Comparison of ENCODE assay signal across 23 cellular contexts in the genomic region with DNA sequence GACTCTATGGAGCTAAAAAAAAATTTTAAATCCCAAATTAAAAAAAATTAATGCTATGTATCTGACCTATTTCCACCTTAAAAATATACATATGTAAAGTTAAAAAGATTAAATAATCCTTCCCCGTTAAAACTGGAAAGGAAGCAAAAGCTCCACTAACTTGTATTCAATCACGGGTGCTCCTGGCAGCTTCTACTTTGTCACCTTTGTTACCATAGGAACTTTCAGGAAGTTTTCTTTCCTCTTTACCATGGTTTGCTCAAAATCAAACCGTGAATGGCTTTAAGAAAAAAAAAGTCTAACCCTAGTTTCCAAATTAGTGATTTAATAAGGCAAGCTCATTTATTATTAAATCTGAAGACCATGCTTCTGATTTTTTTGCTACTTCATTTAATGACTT. TPM values are rescaled to one million over a fixed set of nuclear protein-coding genes. Genes with fewer than 3 reads are reported as not detected.
"Had no signal": no experiment of that assay in that cellular context is flagged by ENCODE, and none has a peak within 500 bp of the region (broad histone marks: within the 10 kb centered on the region; RNA-seq: fewer than 3 reads in every experiment).

No MANE protein-coding gene starts in this region.

- H3K9me3 ChIP-seq: body of pancreas, right atrium auricular region, upper lobe of right lung had no signal

- H3K27me3 ChIP-seq: body of pancreas, right atrium auricular region, upper lobe of right lung had no signal

- H3K4me3 ChIP-seq: body of pancreas, lung, right atrium auricular region, upper lobe of right lung had no signal

- H3K9me3 Mint-ChIP-seq: activated B cell treated with CpG ODN at 0.5 μM for 24 hours; activated CD4-positive, alpha-beta T cell treated with anti-CD3 and anti-CD28 coated beads, Interleukin-2, amount 10 ng/mL, durations not matched to agents 7 days and 5 days; activated naive CD8-positive, alpha-beta T cell treated with anti-CD3 and anti-CD28 coated beads, Interleukin-2, amount 10 ng/mL, durations not matched to agents 7 days and 5 days; activated T-cell treated with anti-CD3 and anti-CD28 coated beads, Interleukin-2, amount 50 U/mL, for 24 hours; activated T-helper 2 cell treated with anti-CD3 and anti-CD28 coated beads, Interferon-gamma antibody, Interleukin-2, Interleukin-4, amounts not matched to agents 10 μg/mL and 5 μg/mL and 100 μg/mL, durations not matched to agents 14 hours and 24 hours and 36 hours; stimulated activated effector memory CD8-positive, alpha-beta T cell treated with anti-CD3 and anti-CD28 coated beads, Interleukin-12 subunit alpha, Interleukin-12 subunit beta, amount 100 ng/mL, for 72 hours; T-helper 2 cell treated with Interferon-gamma antibody and Interleukin-4, amounts not matched to agents 5 μg/mL and 100 μg/mL, for 36 hours had no signal

- ATAC-seq: activated CD8-positive, alpha-beta T cell treated with anti-CD3 and anti-CD28 coated beads, Interleukin-2, amount 10 ng/mL, durations not matched to agents 7 days and 5 days; body of pancreas; left lobe of liver; stimulated activated effector memory CD8-positive, alpha-beta T cell treated with anti-CD3 and anti-CD28 coated beads, Interleukin-12 subunit alpha, Interleukin-12 subunit beta, amount 100 ng/mL, for 72 hours; upper lobe of right lung had no signal

- H3K36me3 ChIP-seq: right atrium auricular region, upper lobe of right lung had no signal

- FAIRE-seq: colon had no signal

- H3K27me3 Mint-ChIP-seq: activated B cell treated with CpG ODN at 0.5 μM for 24 hours; activated CD4-positive, alpha-beta T cell treated with anti-CD3 and anti-CD28 coated beads, Interleukin-2, amount 10 ng/mL, durations not matched to agents 7 days and 5 days; activated naive CD8-positive, alpha-beta T cell treated with anti-CD3 and anti-CD28 coated beads, Interleukin-2, amount 10 ng/mL, durations not matched to agents 7 days and 5 days; activated T-cell treated with anti-CD3 and anti-CD28 coated beads, Interleukin-2, amount 50 U/mL, for 24 hours; progenitor cell of endocrine pancreas had no signal

- DNase-seq: activated B cell treated with CpG ODN at 0.5 μM for 24 hours; activated CD4-positive, alpha-beta T cell treated with anti-CD3 and anti-CD28 coated beads, Interleukin-2, amount 10 ng/mL, durations not matched to agents 7 days and 5 days; activated CD8-positive, alpha-beta T cell treated with anti-CD3 and anti-CD28 coated beads, Interleukin-2, amount 10 ng/mL, durations not matched to agents 7 days and 5 days; activated naive CD4-positive, alpha-beta T cell treated with Interleukin-2 at 50 U/mL for 16 hours; activated naive CD8-positive, alpha-beta T cell treated with anti-CD3 and anti-CD28 coated beads, Interleukin-2, amount 10 ng/mL, durations not matched to agents 7 days and 5 days; activated T-cell treated with anti-CD3 and anti-CD28 coated beads, Interleukin-2, amount 50 U/mL, for 24 hours; amygdala; central memory CD4-positive, alpha-beta T cell; foreskin fibroblast; hypothalamus; islet precursor cell; occipital lobe; stimulated activated CD4-positive, alpha-beta T cell treated with anti-CD3 and anti-CD28 coated beads, Interleukin-4, amount 100 ng/mL, for 24 hours; upper lobe of right lung had no signal

- H3K4me3 Mint-ChIP-seq: activated B cell treated with CpG ODN at 0.5 μM for 24 hours; activated CD4-positive, alpha-beta T cell treated with anti-CD3 and anti-CD28 coated beads, Interleukin-2, amount 10 ng/mL, durations not matched to agents 7 days and 5 days; activated CD8-positive, alpha-beta T cell treated with anti-CD3 and anti-CD28 coated beads, Interleukin-2, amount 10 ng/mL, durations not matched to agents 7 days and 5 days; activated naive CD8-positive, alpha-beta T cell treated with anti-CD3 and anti-CD28 coated beads, Interleukin-2, amount 10 ng/mL, durations not matched to agents 7 days and 5 days; activated T-cell treated with anti-CD3 and anti-CD28 coated beads, Interleukin-2, amount 50 U/mL, for 24 hours; stimulated activated effector memory CD8-positive, alpha-beta T cell treated with anti-CD3 and anti-CD28 coated beads, Interleukin-12 subunit alpha, Interleukin-12 subunit beta, amount 100 ng/mL, for 72 hours; T-helper 2 cell treated with Interferon-gamma antibody and Interleukin-4, amounts not matched to agents 5 μg/mL and 100 μg/mL, for 36 hours had no signal

- H3K27ac ChIP-seq: body of pancreas, right atrium auricular region, upper lobe of right lung had no signal

- H3K27ac Mint-ChIP-seq: activated B cell treated with CpG ODN at 0.5 μM for 24 hours; activated CD4-positive, alpha-beta T cell treated with anti-CD3 and anti-CD28 coated beads, Interleukin-2, amount 10 ng/mL, durations not matched to agents 7 days and 5 days; activated CD8-positive, alpha-beta T cell treated with anti-CD3 and anti-CD28 coated beads, Interleukin-2, amount 10 ng/mL, durations not matched to agents 7 days and 5 days; activated naive CD8-positive, alpha-beta T cell treated with anti-CD3 and anti-CD28 coated beads, Interleukin-2, amount 10 ng/mL, durations not matched to agents 7 days and 5 days; activated T-cell treated with anti-CD3 and anti-CD28 coated beads, Interleukin-2, amount 50 U/mL, for 24 hours; activated T-helper 2 cell treated with anti-CD3 and anti-CD28 coated beads, Interferon-gamma antibody, Interleukin-2, Interleukin-4, amounts not matched to agents 10 μg/mL and 5 μg/mL and 100 μg/mL, durations not matched to agents 14 hours and 24 hours and 36 hours; progenitor cell of endocrine pancreas; stimulated activated effector memory CD8-positive, alpha-beta T cell treated with anti-CD3 and anti-CD28 coated beads, Interleukin-12 subunit alpha, Interleukin-12 subunit beta, amount 100 ng/mL, for 72 hours; T-helper 2 cell treated with Interferon-gamma antibody and Interleukin-4, amounts not matched to agents 5 μg/mL and 100 μg/mL, for 36 hours had no signal

RNA-seq across cellular contexts. Expression of gene SPATA17, which starts 3.7 kb away (rescaled TPM):
- total RNA-seq: activated B cell treated with CpG ODN at 0.5 μM for 24 hours; activated CD4-positive, alpha-beta T cell treated with anti-CD3 and anti-CD28 coated beads, Interleukin-2, amount 10 ng/mL, durations not matched to agents 7 days and 5 days; activated CD8-positive, alpha-beta T cell treated with anti-CD3 and anti-CD28 coated beads, Interleukin-2, amount 10 ng/mL, durations not matched to agents 7 days and 5 days; activated naive CD8-positive, alpha-beta T cell treated with anti-CD3 and anti-CD28 coated beads, Interleukin-2, amount 10 ng/mL, durations not matched to agents 7 days and 5 days; activated T-helper 2 cell treated with anti-CD3 and anti-CD28 coated beads, Interferon-gamma antibody, Interleukin-2, Interleukin-4, amounts not matched to agents 10 μg/mL and 5 μg/mL and 100 μg/mL, durations not matched to agents 14 hours and 24 hours and 36 hours had no signal
